1 cellular context compared by ENCODE assay signal in the genomic region with DNA sequence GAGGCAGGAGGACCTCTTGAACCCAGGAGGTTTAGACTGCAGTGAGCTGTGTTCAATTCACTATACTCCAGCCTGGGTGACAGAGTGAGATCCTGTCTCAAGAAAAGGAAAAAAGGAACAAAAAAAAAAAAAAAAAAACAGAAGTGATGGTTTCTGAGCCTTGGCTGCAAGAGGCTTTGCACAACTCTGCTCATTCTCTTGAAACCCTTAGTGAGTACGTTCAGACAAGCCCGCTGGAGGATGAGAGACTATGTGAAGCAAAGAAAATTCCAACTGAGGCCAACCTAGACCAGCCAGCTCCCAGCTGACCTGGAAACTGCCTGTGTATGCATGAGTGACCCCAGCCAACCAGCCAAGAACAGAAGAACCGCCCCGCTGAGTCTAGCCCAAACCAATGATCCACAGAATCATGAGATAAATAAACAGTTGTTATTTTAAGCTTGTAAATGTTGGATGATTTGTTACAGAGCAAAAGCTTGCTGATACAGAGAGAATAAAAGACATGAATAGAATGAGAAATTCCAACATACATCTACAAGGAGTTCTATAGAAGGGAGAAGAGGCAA.
TF ChIP-seq lines count a peak whose summit lies in the region.

No MANE protein-coding gene starts in this region.

TF ChIP-seq in GM23338, 12 proteins besides CTCF, POLR2A, EP300 and RAD21 (continued from another document):
- TF ChIP-seq, protein P1, sequence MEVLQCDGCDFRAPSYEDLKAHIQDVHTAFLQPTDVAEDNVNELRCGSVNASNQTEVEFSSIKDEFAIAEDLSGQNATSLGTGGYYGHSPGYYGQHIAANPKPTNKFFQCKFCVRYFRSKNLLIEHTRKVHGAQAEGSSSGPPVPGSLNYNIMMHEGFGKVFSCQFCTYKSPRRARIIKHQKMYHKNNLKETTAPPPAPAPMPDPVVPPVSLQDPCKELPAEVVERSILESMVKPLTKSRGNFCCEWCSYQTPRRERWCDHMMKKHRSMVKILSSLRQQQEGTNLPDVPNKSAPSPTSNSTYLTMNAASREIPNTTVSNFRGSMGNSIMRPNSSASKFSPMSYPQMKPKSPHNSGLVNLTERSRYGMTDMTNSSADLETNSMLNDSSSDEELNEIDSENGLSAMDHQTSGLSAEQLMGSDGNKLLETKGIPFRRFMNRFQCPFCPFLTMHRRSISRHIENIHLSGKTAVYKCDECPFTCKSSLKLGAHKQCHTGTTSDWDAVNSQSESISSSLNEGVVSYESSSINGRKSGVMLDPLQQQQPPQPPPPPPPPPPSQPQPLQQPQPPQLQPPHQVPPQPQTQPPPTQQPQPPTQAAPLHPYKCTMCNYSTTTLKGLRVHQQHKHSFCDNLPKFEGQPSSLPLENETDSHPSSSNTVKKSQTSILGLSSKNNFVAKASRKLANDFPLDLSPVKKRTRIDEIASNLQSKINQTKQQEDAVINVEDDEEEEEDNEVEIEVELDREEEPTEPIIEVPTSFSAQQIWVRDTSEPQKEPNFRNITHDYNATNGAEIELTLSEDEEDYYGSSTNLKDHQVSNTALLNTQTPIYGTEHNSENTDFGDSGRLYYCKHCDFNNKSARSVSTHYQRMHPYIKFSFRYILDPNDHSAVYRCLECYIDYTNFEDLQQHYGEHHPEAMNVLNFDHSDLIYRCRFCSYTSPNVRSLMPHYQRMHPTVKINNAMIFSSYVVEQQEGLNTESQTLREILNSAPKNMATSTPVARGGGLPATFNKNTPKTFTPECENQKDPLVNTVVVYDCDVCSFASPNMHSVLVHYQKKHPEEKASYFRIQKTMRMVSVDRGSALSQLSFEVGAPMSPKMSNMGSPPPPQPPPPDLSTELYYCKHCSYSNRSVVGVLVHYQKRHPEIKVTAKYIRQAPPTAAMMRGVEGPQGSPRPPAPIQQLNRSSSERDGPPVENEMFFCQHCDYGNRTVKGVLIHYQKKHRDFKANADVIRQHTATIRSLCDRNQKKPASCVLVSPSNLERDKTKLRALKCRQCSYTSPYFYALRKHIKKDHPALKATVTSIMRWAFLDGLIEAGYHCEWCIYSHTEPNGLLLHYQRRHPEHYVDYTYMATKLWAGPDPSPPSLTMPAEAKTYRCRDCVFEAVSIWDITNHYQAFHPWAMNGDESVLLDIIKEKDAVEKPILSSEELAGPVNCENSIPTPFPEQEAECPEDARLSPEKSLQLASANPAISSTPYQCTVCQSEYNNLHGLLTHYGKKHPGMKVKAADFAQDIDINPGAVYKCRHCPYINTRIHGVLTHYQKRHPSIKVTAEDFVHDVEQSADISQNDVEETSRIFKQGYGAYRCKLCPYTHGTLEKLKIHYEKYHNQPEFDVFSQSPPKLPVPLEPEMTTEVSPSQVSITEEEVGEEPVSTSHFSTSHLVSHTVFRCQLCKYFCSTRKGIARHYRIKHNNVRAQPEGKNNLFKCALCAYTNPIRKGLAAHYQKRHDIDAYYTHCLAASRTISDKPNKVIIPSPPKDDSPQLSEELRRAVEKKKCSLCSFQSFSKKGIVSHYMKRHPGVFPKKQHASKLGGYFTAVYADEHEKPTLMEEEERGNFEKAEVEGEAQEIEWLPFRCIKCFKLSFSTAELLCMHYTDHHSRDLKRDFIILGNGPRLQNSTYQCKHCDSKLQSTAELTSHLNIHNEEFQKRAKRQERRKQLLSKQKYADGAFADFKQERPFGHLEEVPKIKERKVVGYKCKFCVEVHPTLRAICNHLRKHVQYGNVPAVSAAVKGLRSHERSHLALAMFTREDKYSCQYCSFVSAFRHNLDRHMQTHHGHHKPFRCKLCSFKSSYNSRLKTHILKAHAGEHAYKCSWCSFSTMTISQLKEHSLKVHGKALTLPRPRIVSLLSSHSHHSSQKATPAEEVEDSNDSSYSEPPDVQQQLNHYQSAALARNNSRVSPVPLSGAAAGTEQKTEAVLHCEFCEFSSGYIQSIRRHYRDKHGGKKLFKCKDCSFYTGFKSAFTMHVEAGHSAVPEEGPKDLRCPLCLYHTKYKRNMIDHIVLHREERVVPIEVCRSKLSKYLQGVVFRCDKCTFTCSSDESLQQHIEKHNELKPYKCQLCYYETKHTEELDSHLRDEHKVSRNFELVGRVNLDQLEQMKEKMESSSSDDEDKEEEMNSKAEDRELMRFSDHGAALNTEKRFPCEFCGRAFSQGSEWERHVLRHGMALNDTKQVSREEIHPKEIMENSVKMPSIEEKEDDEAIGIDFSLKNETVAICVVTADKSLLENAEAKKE (CRISPR knock-in tag; IDR thresholded peaks at IDR 0.05), result no peak
